ENCODE assay signal across 25 cellular contexts in genomic region chr3:44030690-44031344, GRCh38.
DNase-seq lines count a peak whose midpoint lies in the region; ATAC-seq and TF ChIP-seq lines count a peak whose summit lies in the region.
"Had no signal": no experiment of that assay in that cellular context is flagged by ENCODE, and none has a peak within 500 bp of the region (broad histone marks: within the 10 kb centered on the region; RNA-seq: fewer than 3 reads in every experiment).

No MANE protein-coding gene starts in this region.

- peak overlapping the region; percentile 25 for H3K27ac Mint-ChIP-seq in stimulated activated memory B cell treated with anti-CD40 and anti-IgM and Interleukin-4, amounts not matched to agents 10 μg/mL and 1 μg/mL and 100 μg/mL, for 72 hours
- H3K27ac Mint-ChIP-seq: activated CD8-positive, alpha-beta T cell treated with anti-CD3 and anti-CD28 coated beads, Interleukin-2, amount 10 ng/mL, durations not matched to agents 7 days and 5 days; HFFc6; immature natural killer cell; nephron progenitor cell had no signal

- H3K4me1 Mint-ChIP-seq in stimulated activated memory B cell treated with anti-CD40 and anti-IgM and Interleukin-4, amounts not matched to agents 10 μg/mL and 1 μg/mL and 100 μg/mL, for 72 hours: peaks cover 17% of the 10 kb centered on the region
- H3K4me1 Mint-ChIP-seq: immature natural killer cell, nephron progenitor cell had no signal

- no peak overlapping the region for H3K4me3 Mint-ChIP-seq in stimulated activated memory B cell treated with anti-CD40 and anti-IgM and Interleukin-4, amounts not matched to agents 10 μg/mL and 1 μg/mL and 100 μg/mL, for 72 hours
- H3K4me3 Mint-ChIP-seq: activated CD8-positive, alpha-beta T cell treated with anti-CD3 and anti-CD28 coated beads, Interleukin-2, amount 10 ng/mL, durations not matched to agents 7 days and 5 days; HFFc6; immature natural killer cell; nephron progenitor cell had no signal

- ATAC-seq in stimulated activated memory B cell treated with anti-CD40 and anti-IgM and Interleukin-4, amounts not matched to agents 10 μg/mL and 1 μg/mL and 100 μg/mL, for 72 hours: no peak
- ATAC-seq: activated CD8-positive, alpha-beta T cell treated with anti-CD3 and anti-CD28 coated beads, Interleukin-2, amount 10 ng/mL, durations not matched to agents 7 days and 5 days; foreskin keratinocyte; sciatic nerve had no signal

- H3K4me3 ChIP-seq in astrocyte of the spinal cord (ENCODE audit: low read depth, low read length): no peak overlapping the region
- H3K4me3 ChIP-seq: adrenal gland, cardiac muscle cell, hepatocyte, left ventricle myocardium inferior, upper lobe of left lung had no signal

- in situ Hi-C loops in astrocyte of the spinal cord (cut with HindIII; ENCODE audit: low sequenced_read_pairs): no loop called here

- no peaks in the 10 kb centered on the region for H3K27me3 Mint-ChIP-seq in stimulated activated memory B cell treated with anti-CD40 and anti-IgM and Interleukin-4, amounts not matched to agents 10 μg/mL and 1 μg/mL and 100 μg/mL, for 72 hours

- DNase-seq in NCI-H345 (lab: John Stamatoyannopoulos, UW) (peak; percentile 11), NCI-H345 treated with DMSO at 0.1 percent for 48 hours (lab: John Stamatoyannopoulos, UW; ENCODE audit: unreplicated experiment) (no peak), NCI-H187 treated with DMSO at 0.1 percent for 48 hours (lab: John Stamatoyannopoulos, UW) (peak; percentile 69), astrocyte of the spinal cord (ENCODE audit: low read depth, low spot score) (peak; percentile 68), NCI-H748 treated with DMSO at 0.1 percent for 48 hours (lab: John Stamatoyannopoulos, UW) (no peak), HPDE6-E6E7 (ENCODE audit: extremely low spot score) (no peak), D341Med (ENCODE audit: low spot score) (no peak)
- DNase-seq: activated CD4-positive, CD25-positive, alpha-beta regulatory T cell treated with anti-CD3 and anti-CD28 coated beads, Interleukin-2, amount 50 U/mL, for 72 hours; activated CD8-positive, alpha-beta T cell treated with anti-CD3 and anti-CD28 coated beads, Interleukin-2, amount 10 ng/mL, durations not matched to agents 7 days and 5 days; activated T-cell treated with anti-CD3 and anti-CD28 coated beads, Interleukin-2, amount 50 U/mL, for 1 hour; adrenal gland; BE2C; dermis blood vessel endothelial cell; HFFc6; immature natural killer cell; left ventricle myocardium inferior; nephron progenitor cell; Right ventricle myocardium superior; stimulated activated CD4-positive, alpha-beta T cell treated with anti-CD3 and anti-CD28 coated beads, Interleukin-15, amount 100 ng/mL, for 24 hours; upper lobe of left lung had no signal

- TF ChIP-seq CTCF in astrocyte of the spinal cord (IDR thresholded peaks at IDR 0.05; ENCODE audit: low read depth, low read length): no peak

- H3K9me3 Mint-ChIP-seq in stimulated activated memory B cell treated with anti-CD40 and anti-IgM and Interleukin-4, amounts not matched to agents 10 μg/mL and 1 μg/mL and 100 μg/mL, for 72 hours: no peaks in the 10 kb centered on the region
- H3K9me3 Mint-ChIP-seq: HFFc6, immature natural killer cell, nephron progenitor cell had no signal

- H3K36me3 Mint-ChIP-seq in stimulated activated memory B cell treated with anti-CD40 and anti-IgM and Interleukin-4, amounts not matched to agents 10 μg/mL and 1 μg/mL and 100 μg/mL, for 72 hours: no peaks in the 10 kb centered on the region
- H3K36me3 Mint-ChIP-seq: immature natural killer cell had no signal

Comparison
In these comparisons a context has a peak if more than half of its experiments do, and no peak if none do; other contexts are left out.
1. DNase-seq: peak in NCI-H345 (single experiment), NCI-H187 treated with DMSO at 0.1 percent for 48 hours (single experiment) and astrocyte of the spinal cord (single experiment); none in NCI-H345 treated with DMSO at 0.1 percent for 48 hours (single experiment), NCI-H748 treated with DMSO at 0.1 percent for 48 hours (single experiment), HPDE6-E6E7 (single experiment) and D341Med (single experiment).